Comparison of ENCODE assay signal across 33 cellular contexts in genomic region chr10:100566561-100566960, GRCh38.
"Had no signal": no experiment of that assay in that cellular context is flagged by ENCODE, and none has a peak within 500 bp of the region (broad histone marks: within the 10 kb centered on the region; RNA-seq: fewer than 3 reads in every experiment).

No MANE protein-coding gene starts in this region.

- DNase-seq: activated B cell treated with CpG ODN at 0.5 μM for 24 hours; activated CD4-positive, alpha-beta memory T cell treated with anti-CD3 and anti-CD28 coated beads for 36 hours; activated CD4-positive, alpha-beta T cell treated with anti-CD3 and anti-CD28 coated beads for 4 hours; activated CD4-positive, alpha-beta T cell treated with anti-CD3 and anti-CD28 coated beads, Interleukin-2, amount 50 U/mL, for 1 hour; activated CD4-positive, CD25-positive, alpha-beta regulatory T cell treated with anti-CD3 and anti-CD28 coated beads, Interleukin-2, amount 50 U/mL, for 72 hours; activated gamma-delta T cell; activated naive CD4-positive, alpha-beta T cell treated with anti-CD3 and anti-CD28 coated beads for 36 hours; activated T-cell treated with anti-CD3 and anti-CD28 coated beads, Interleukin-2, amount 50 U/mL, for 24 hours; adrenal gland; body of pancreas; KG1; MM.1S; MV-4-11; NCI-H1092; NCI-H1436 treated with DMSO at 0.1 percent for 48 hours; NCI-H1694 treated with DMSO at 0.1 percent for 48 hours; NCI-H2029; NCI-H345; NCI-H524 treated with DMSO at 0.1 percent for 48 hours; PC-3; SIG-M5; T-helper 1 cell; T-helper 2 cell; T-helper 9 cell had no signal

- H3K4me3 ChIP-seq: adrenal gland, body of pancreas, breast epithelium, Peyer's patch had no signal

- FAIRE-seq: astrocyte had no signal

- H3K9me3 Mint-ChIP-seq: activated B cell treated with CpG ODN at 0.5 μM for 24 hours; activated CD4-positive, alpha-beta memory T cell treated with anti-CD3 and anti-CD28 coated beads for 36 hours; activated naive CD4-positive, alpha-beta T cell treated with anti-CD3 and anti-CD28 coated beads for 36 hours; activated naive CD4-positive, alpha-beta T cell treated with anti-CD3 and anti-CD28 coated beads, Interleukin-2, amount 50 U/mL, for 72 hours; activated T-cell treated with anti-CD3 and anti-CD28 coated beads, Interleukin-2, amount 50 U/mL, for 24 hours; activated T-helper 2 cell treated with anti-CD3 and anti-CD28 coated beads, Interferon-gamma antibody, Interleukin-2, Interleukin-4, amounts not matched to agents 10 μg/mL and 5 μg/mL and 100 μg/mL, durations not matched to agents 14 hours and 24 hours and 36 hours had no signal

- H3K36me3 ChIP-seq: adrenal gland, breast epithelium, Peyer's patch had no signal

- H3K27ac ChIP-seq: adrenal gland, body of pancreas, breast epithelium, Peyer's patch, RWPE1, VCaP had no signal

- H3K4me1 ChIP-seq: breast epithelium had no signal

- H3K9me3 ChIP-seq: adrenal gland, body of pancreas, breast epithelium, Peyer's patch had no signal

- H3K36me3 Mint-ChIP-seq: activated CD4-positive, alpha-beta memory T cell treated with anti-CD3 and anti-CD28 coated beads for 36 hours had no signal

- H3K4me3 Mint-ChIP-seq: activated B cell treated with CpG ODN at 0.5 μM for 24 hours; activated CD4-positive, alpha-beta memory T cell treated with anti-CD3 and anti-CD28 coated beads for 36 hours; activated naive CD4-positive, alpha-beta T cell treated with anti-CD3 and anti-CD28 coated beads for 36 hours; activated T-cell treated with anti-CD3 and anti-CD28 coated beads, Interleukin-2, amount 50 U/mL, for 24 hours had no signal

- ATAC-seq: activated naive CD4-positive, alpha-beta T cell treated with anti-CD3 and anti-CD28 coated beads, Interleukin-2, amount 50 U/mL, for 72 hours; body of pancreas; PC-3; Right ventricle myocardium inferior; SK-N-SH treated with all-trans-retinoic acid at 6 μM for 48 hours had no signal

- H3K27ac Mint-ChIP-seq: activated B cell treated with CpG ODN at 0.5 μM for 24 hours; activated CD4-positive, alpha-beta memory T cell treated with anti-CD3 and anti-CD28 coated beads for 36 hours; activated naive CD4-positive, alpha-beta T cell treated with anti-CD3 and anti-CD28 coated beads for 36 hours; activated naive CD4-positive, alpha-beta T cell treated with anti-CD3 and anti-CD28 coated beads, Interleukin-2, amount 50 U/mL, for 72 hours; activated T-cell treated with anti-CD3 and anti-CD28 coated beads, Interleukin-2, amount 50 U/mL, for 24 hours; activated T-helper 2 cell treated with anti-CD3 and anti-CD28 coated beads, Interferon-gamma antibody, Interleukin-2, Interleukin-4, amounts not matched to agents 10 μg/mL and 5 μg/mL and 100 μg/mL, durations not matched to agents 14 hours and 24 hours and 36 hours had no signal
